ENCODE assay signal across 25 cellular contexts in genomic region chr1:29842130-29842529, GRCh38.
DNase-seq lines count a peak whose midpoint lies in the region; ATAC-seq, FAIRE-seq and TF ChIP-seq lines count a peak whose summit lies in the region.
"Had no signal": no experiment of that assay in that cellular context is flagged by ENCODE, and none has a peak within 500 bp of the region (broad histone marks: within the 10 kb centered on the region; RNA-seq: fewer than 3 reads in every experiment).

No MANE protein-coding gene starts in this region.

- no peaks in the 10 kb centered on the region for H3K36me3 ChIP-seq in HepG2 (replicated peaks in 1 of 2; ENCODE audit: control insufficient read depth in 1 of 2, insufficient read depth in 2 of 2, low read length in 2 of 2)
- no peaks in the 10 kb centered on the region for H3K36me3 ChIP-seq in right lobe of liver
- H3K36me3 ChIP-seq in esophagus muscularis mucosa = no peaks in the 10 kb centered on the region
- H3K36me3 ChIP-seq: BE2C; BLaER1 treated with 17β-estradiol and CSF1 and Interleukin-3, amounts not matched to agents 10 nM and 100 nM had no signal

- peaks cover 2% of the 10 kb centered on the region for H3K27me3 Mint-ChIP-seq in WTC11 (ENCODE audit: low read depth)

- no peaks in the 10 kb centered on the region for H3K79me2 ChIP-seq in HepG2 (ENCODE audit: insufficient read depth, low read length)

- H3K4me3 ChIP-seq in HepG2 (replicated peaks in 1 of 3; ENCODE audit: insufficient read depth in 1 of 3, low read depth in 2 of 3, low read length in 3 of 3) (no peak overlapping the region), right lobe of liver (no peak overlapping the region), fibroblast of mammary gland (ENCODE audit: control insufficient read depth, low read depth, low read length) (no peak overlapping the region), esophagus muscularis mucosa (no peak overlapping the region)
- H3K4me3 ChIP-seq: A549; BLaER1 treated with 17β-estradiol and CSF1 and Interleukin-3, amounts not matched to agents 10 nM and 100 nM; GM23248 had no signal

- no peak for TF ChIP-seq RAD21 in HepG2 (CRISPR knock-in tag; IDR thresholded peaks at IDR 0.05)

- DNase-seq in HepG2 (ENCODE audit: low spot score) (no peak), right lobe of liver (no peak), WTC11 (ENCODE audit: low spot score) (no peak), fibroblast of mammary gland (ENCODE audit: low read depth) (peak; percentile 1), esophagus muscularis mucosa (ENCODE audit: extremely low spot score) (no peak)
- DNase-seq: 8988T; ACHN; AML-193; BE2C; CD4-positive, alpha-beta T cell; CD8-positive, alpha-beta memory T cell; DMS 273 treated with DMSO at 0.1 percent for 48 hours; DND-41; GM23248; H7; HCEC 1CT; HFFc6 had no signal

- in situ Hi-C loops in HepG2 (cut with HindIII; ENCODE audit: extremely low pct_ligation_motif_present, low pct_unique_long_range_greater_than_20kb) = no loop called here

- FAIRE-seq in HepG2 (lab: Jason Lieb, UNC) = no peak
- FAIRE-seq: A549, D721Med, G401.6, GM19239, H1 had no signal

- TF ChIP-seq EP300 in HepG2 (IDR thresholded peaks at IDR 0.05; ENCODE audit: low read depth in 2 of 2, low read length in 2 of 2) (no peak), HepG2 (CRISPR knock-in tag; IDR thresholded peaks at IDR 0.05; ENCODE audit: borderline replicate concordance) (no peak), esophagus muscularis mucosa (IDR thresholded peaks at IDR 0.05) (no peak)

- H3K27me3 ChIP-seq in HepG2 (ENCODE audit: control insufficient read depth in 1 of 2, insufficient read depth in 2 of 2, low read length in 2 of 2) = 0 out of 5 replicates have a peak, but pooled peaks cover 0 to 1% of the 10 kb centered on the region in 2 experiments
- no peaks in the 10 kb centered on the region for H3K27me3 ChIP-seq in right lobe of liver
- peaks cover 0 to 69% (median 0%) of the 10 kb centered on the region in 4 donors for H3K27me3 ChIP-seq in esophagus muscularis mucosa
- H3K27me3 ChIP-seq: BE2C; BLaER1 treated with 17β-estradiol and CSF1 and Interleukin-3, amounts not matched to agents 10 nM and 100 nM had no signal

- no peak overlapping the region for H3K9ac ChIP-seq in HepG2 (ENCODE audit: insufficient read depth, low read depth, low read length)
- H3K9ac ChIP-seq: BLaER1 treated with 17β-estradiol and CSF1 and Interleukin-3, amounts not matched to agents 10 nM and 100 nM; GM23248 had no signal

- TF ChIP-seq CTCF in HepG2 (CRISPR knock-in tag; IDR thresholded peaks at IDR 0.05) (no peak), right lobe of liver (IDR thresholded peaks at IDR 0.05) (no peak), WTC11 (IDR thresholded peaks at IDR 0.05) (no peak), fibroblast of mammary gland (conservative IDR thresholded peaks at IDR 0.05; ENCODE audit: control insufficient read depth, insufficient read depth, low read depth, low read length) (no peak), esophagus muscularis mucosa (IDR thresholded peaks at IDR 0.05) (no peak)

- peaks cover 5% of the 10 kb centered on the region for H3K4me1 Mint-ChIP-seq in WTC11
- H3K4me1 Mint-ChIP-seq: CD14-positive monocyte; CD8-positive, alpha-beta memory T cell had no signal

- H3K4me2 ChIP-seq in HepG2 (ENCODE audit: low read depth, low read length) = no peak overlapping the region
- H3K4me2 ChIP-seq: A549; BLaER1 treated with 17β-estradiol and CSF1 and Interleukin-3, amounts not matched to agents 10 nM and 100 nM had no signal

- H3K4me3 Mint-ChIP-seq in WTC11 = no peak overlapping the region
- H3K4me3 Mint-ChIP-seq: CD14-positive monocyte; CD4-positive, alpha-beta T cell; CD8-positive, alpha-beta memory T cell; HFFc6 had no signal

- H2AFZ ChIP-seq in HepG2 (ENCODE audit: low read length) = no peak overlapping the region
- H2AFZ ChIP-seq: GM23248 had no signal

- H3K36me3 Mint-ChIP-seq in WTC11 = peaks cover 11% of the 10 kb centered on the region
- H3K36me3 Mint-ChIP-seq: CD14-positive monocyte; CD8-positive, alpha-beta memory T cell had no signal

- H3K9me3 Mint-ChIP-seq in WTC11 = peaks cover 25% of the 10 kb centered on the region

- CTCF ChIA-PET in HepG2 (lab: Yijun Ruan, JAX; ENCODE audit: low intra/inter-chr PET ratio, low total read pairs) = no interaction called here
- CTCF ChIA-PET in WTC11 (lab: Charles Lee) = no interaction called here

- no peak for ATAC-seq in HepG2
- ATAC-seq in right lobe of liver = no peak
- no peak for ATAC-seq in WTC11
- no peak for ATAC-seq in HG03039 (IDR thresholded peaks at IDR 0.05; ENCODE audit: unreplicated experiment)
- ATAC-seq: A549 had no signal

- no TSS peak for BruUV-seq in HepG2 (replicated peaks; lab: Mats Ljungman, UMichigan)

- H3K4me1 ChIP-seq in HepG2 (ENCODE audit: insufficient read depth, low read length) = no peaks in the 10 kb centered on the region
- H3K4me1 ChIP-seq in right lobe of liver = no peaks in the 10 kb centered on the region
- no peaks in the 10 kb centered on the region for H3K4me1 ChIP-seq in esophagus muscularis mucosa
- H3K4me1 ChIP-seq: A549, BE2C had no signal

- TF ChIP-seq POLR2A in HepG2 (IDR thresholded peaks at IDR 0.05; ENCODE audit: insufficient read depth in 1 of 2, low read depth in 2 of 2, low read length in 2 of 2) (no peak), right lobe of liver (IDR thresholded peaks at IDR 0.05) (no peak), esophagus muscularis mucosa (IDR thresholded peaks at IDR 0.05; ENCODE audit: low read depth) (no peak)

- H3K27ac ChIP-seq in HepG2 (ENCODE audit: extremely low read length, insufficient read depth, low read length) = no peak overlapping the region
- H3K27ac ChIP-seq in right lobe of liver = no peak overlapping the region
- no peak overlapping the region for H3K27ac ChIP-seq in esophagus muscularis mucosa (replicated peaks in 1 of 4)
- H3K27ac ChIP-seq: A549; BLaER1 treated with 17β-estradiol and CSF1 and Interleukin-3, amounts not matched to agents 10 nM and 100 nM; GM23248 had no signal

- intact Hi-C loops in HepG2 (cut with micrococcal nuclease; ENCODE audit: unreplicated experiment) = no loop called here
- intact Hi-C loops in right lobe of liver (cut with DNase I) = no loop called here
- intact Hi-C loops in esophagus muscularis mucosa (cut with DNase I) = no loop called here

- POLR2A ChIA-PET in HepG2 (lab: Yijun Ruan, JAX) = no interaction called here
- POLR2A ChIA-PET in WTC11 (lab: Charles Lee) = no interaction called here

- H3K27ac Mint-ChIP-seq in WTC11 = no peak overlapping the region
- H3K27ac Mint-ChIP-seq: CD14-positive monocyte; CD4-positive, alpha-beta T cell; CD8-positive, alpha-beta memory T cell; HFFc6 had no signal

- H3K9me3 ChIP-seq in HepG2 (ENCODE audit: low read length) (peaks cover 15% of the 10 kb centered on the region), right lobe of liver (no peaks in the 10 kb centered on the region), esophagus muscularis mucosa (peaks cover 0 to 19% (median 15%) of the 10 kb centered on the region in 4 donors)
- H3K9me3 ChIP-seq: BE2C had no signal

- no peaks in the 10 kb centered on the region for H4K20me1 ChIP-seq in HepG2 (ENCODE audit: insufficient read depth, low read length)
- H4K20me1 ChIP-seq: BLaER1 treated with 17β-estradiol and CSF1 and Interleukin-3, amounts not matched to agents 10 nM and 100 nM had no signal

- 0% methylated on average over 1 of the region's 1 CpG for WGBS in HepG2 (ENCODE audit: low lambda C conversion rate)
- WGBS in right lobe of liver (ENCODE audit: insufficient coverage, low coverage, low lambda C conversion rate, missing lambda C conversion rate) = 43% methylated on average over 1 of the region's 1 CpG
- WGBS in esophagus muscularis mucosa = 74% methylated on average over 1 of the region's 1 CpG

TF ChIP-seq in HepG2, 621 proteins besides CTCF, POLR2A, EP300 and RAD21 (continues in another document):
- TF ChIP-seq CREB1 (IDR thresholded peaks at IDR 0.05) = no peak
- no peak for TF ChIP-seq CREB1 (CRISPR knock-in tag; IDR thresholded peaks at IDR 0.05)
- no peak for TF ChIP-seq SALL1 (CRISPR knock-in tag; IDR thresholded peaks at IDR 0.05)
- no peak for TF ChIP-seq ZNF770 (CRISPR knock-in tag; IDR thresholded peaks at IDR 0.05)

TF ChIP-seq in WTC11, 78 proteins besides CTCF, POLR2A, EP300 and RAD21:
- TF ChIP-seq ZNF317 (CRISPR knock-in tag; IDR thresholded peaks at IDR 0.05; ENCODE audit: borderline replicate concordance, low read depth) = peak; percentile 98
- TF ChIP-seq TEAD1 (CRISPR knock-in tag; IDR thresholded peaks at IDR 0.05) = no peak

Comparison
In these comparisons a context has a peak if more than half of its experiments do, and no peak if none do; other contexts are left out.
1. Of the 50 proteins assayed by ChIP-seq in both HepG2 and WTC11: peak only in HepG2: none; only in WTC11: none; in both: ZNF317; in neither: 49.